11 cellular contexts compared by ENCODE assay signal in genomic region chr21:42523941-42524340, GRCh38. TPM values are rescaled to one million over a fixed set of nuclear protein-coding genes. Genes with fewer than 3 reads are reported as not detected.
DNase-seq lines count a peak whose midpoint lies in the region; ATAC-seq and TF ChIP-seq lines count a peak whose summit lies in the region.
"Had no signal": no experiment of that assay in that cellular context is flagged by ENCODE, and none has a peak within 500 bp of the region (broad histone marks: within the 10 kb centered on the region; RNA-seq: fewer than 3 reads in every experiment).

No MANE protein-coding gene starts in this region.

- H3K27ac ChIP-seq in lower lobe of right lung = peak overlapping the region; percentile 86
- H3K27ac ChIP-seq in testis = peak overlapping the region; percentile 4 to 74
- H3K27ac ChIP-seq: A549, RWPE1 had no signal

- peaks cover 46% of the 10 kb centered on the region for H3K36me3 Mint-ChIP-seq in T-cell

- POLR2A ChIA-PET in T-cell (lab: Charles Lee) = interaction anchor here in 1 of 2 donors (0.5 kb wide), 1 partner anchor 1491 kb away, joined by 3 read pairs; no protein-coding TSS in a partner anchor

- ATAC-seq in T-cell (replicated peaks in 1 of 4) = no peak
- peak; percentile 39 to 46 for ATAC-seq in lower lobe of right lung
- ATAC-seq in GM19452 (IDR thresholded peaks at IDR 0.05; ENCODE audit: unreplicated experiment) = no peak
- ATAC-seq: A549 had no signal

- no peak overlapping the region for H3K4me3 Mint-ChIP-seq in T-cell

- H3K9me3 ChIP-seq in lower lobe of right lung (no peaks in the 10 kb centered on the region), testis (no peaks in the 10 kb centered on the region)
- H3K9me3 ChIP-seq: A549 had no signal

- DNase-seq in NCI-H1417 (lab: John Stamatoyannopoulos, UW) (peak in 2 of 3 experiments; percentile 53 to 72), NCI-H1417 treated with DMSO at 0.1 percent for 48 hours (lab: John Stamatoyannopoulos, UW) (no peak), T-cell (no peak), lower lobe of right lung (peak; percentile 43), testis (no peak), SHP77 (lab: John Stamatoyannopoulos, UW) (no peak)
- DNase-seq in activated effector memory CD4-positive, alpha-beta T cell treated with Interleukin-2 at 50 U/mL for 16 hours = no peak

- no peak for TF ChIP-seq POLR2A in testis (IDR thresholded peaks at IDR 0.05)

- H3K27me3 ChIP-seq in lower lobe of right lung (ENCODE audit: low read depth) (no peaks in the 10 kb centered on the region), testis (no peaks in the 10 kb centered on the region)

- CTCF ChIA-PET in T-cell (lab: Charles Lee) = interaction anchor here in 1 of 2 donors (0.6 kb wide), 1 partner anchor 352 kb away, joined by 3 read pairs; no protein-coding TSS in a partner anchor

- TF ChIP-seq CTCF in lower lobe of right lung (IDR thresholded peaks at IDR 0.05) (no peak), testis (IDR thresholded peaks at IDR 0.05) (no peak)

- H3K4me1 ChIP-seq in lower lobe of right lung (peaks cover 62% of the 10 kb centered on the region), testis (peaks cover 13% of the 10 kb centered on the region)

- intact Hi-C loops in lower lobe of right lung (cut with DNase I) = no loop called here
- intact Hi-C loops in testis (cut with DNase I; ENCODE audit: low total_unique reads) = no loop called here

- peaks cover 51 to 57% (median 52%) of the 10 kb centered on the region in 3 donors for H3K4me1 Mint-ChIP-seq in T-cell

- WGBS in testis, 2 donors = 87 to 90% methylated on average over 9 of the region's 9 CpGs

- H3K36me3 ChIP-seq in lower lobe of right lung = peaks cover 39% of the 10 kb centered on the region
- H3K36me3 ChIP-seq in testis (ENCODE audit: low read depth, missing control alignments) = no peaks in the 10 kb centered on the region

- peak overlapping the region; percentile 57 to 62 for H3K27ac Mint-ChIP-seq in T-cell

- H3K4me3 ChIP-seq in lower lobe of right lung (no peak overlapping the region), testis (no peak overlapping the region)
- H3K4me3 ChIP-seq: A549 had no signal

- no peaks in the 10 kb centered on the region for H3K27me3 Mint-ChIP-seq in T-cell
- H3K27me3 Mint-ChIP-seq: activated CD8-positive, alpha-beta memory T cell treated with anti-CD3 and anti-CD28 coated beads, Interleukin-2, amount 10 ng/mL, durations not matched to agents 7 days and 5 days had no signal

- H3K9me3 Mint-ChIP-seq in T-cell = no peaks in the 10 kb centered on the region

RNA-seq across cellular contexts. Expression of gene SLC37A1, which starts 10.3 kb away (rescaled TPM):
- total RNA-seq in T-cell = 10 to 100 TPM; 18.7 to 26.3 (median 22.6) TPM
- total RNA-seq in lower lobe of right lung = 28.9 TPM
- total RNA-seq in testis = 10 to 100 TPM; 22.6 to 24.3 TPM
- 48.3 TPM for polyA plus RNA-seq in testis (ENCODE audit: insufficient read depth, low read depth, low replicate concordance)

RNA-seq across cellular contexts. Expression of gene RSPH1, which starts 27.9 kb away (rescaled TPM):
- total RNA-seq in T-cell = under 1 TPM in 2 of 5 donors, not detected in 3; 0.12 to 0.20 TPM
- total RNA-seq in lower lobe of right lung = 18.1 TPM
- total RNA-seq in testis = 10 to 100 TPM; 10.4 to 20.8 TPM
- polyA plus RNA-seq in testis (ENCODE audit: insufficient read depth, low read depth, low replicate concordance) = 59.6 TPM
- total RNA-seq: activated CD8-positive, alpha-beta memory T cell treated with anti-CD3 and anti-CD28 coated beads, Interleukin-2, amount 10 ng/mL, durations not matched to agents 7 days and 5 days had no signal

Comparison
In these comparisons a context has a peak if more than half of its experiments do, and no peak if none do; other contexts are left out.
1. DNase-seq: peak in NCI-H1417 (2 of 3) and lower lobe of right lung (single experiment); none in NCI-H1417 treated with DMSO at 0.1 percent for 48 hours (single experiment), T-cell (0 of 34), testis (single experiment), activated effector memory CD4-positive, alpha-beta T cell treated with Interleukin-2 at 50 U/mL for 16 hours (single experiment) and SHP77 (0 of 2).
2. ATAC-seq: peak in lower lobe of right lung (2 of 2); none in T-cell (0 of 4) and GM19452 (single experiment).
3. RNA of gene RSPH1, which starts 27.9 kb away (total RNA-seq): 10.4 to 20.8 TPM in testis and 18.1 TPM in lower lobe of right lung (single experiment); 0.12 to 0.20 TPM in T-cell; every median in the first group is over 4 times any median in the second.